Comparison of ENCODE assay signal across 8 cellular contexts in the genomic region with DNA sequence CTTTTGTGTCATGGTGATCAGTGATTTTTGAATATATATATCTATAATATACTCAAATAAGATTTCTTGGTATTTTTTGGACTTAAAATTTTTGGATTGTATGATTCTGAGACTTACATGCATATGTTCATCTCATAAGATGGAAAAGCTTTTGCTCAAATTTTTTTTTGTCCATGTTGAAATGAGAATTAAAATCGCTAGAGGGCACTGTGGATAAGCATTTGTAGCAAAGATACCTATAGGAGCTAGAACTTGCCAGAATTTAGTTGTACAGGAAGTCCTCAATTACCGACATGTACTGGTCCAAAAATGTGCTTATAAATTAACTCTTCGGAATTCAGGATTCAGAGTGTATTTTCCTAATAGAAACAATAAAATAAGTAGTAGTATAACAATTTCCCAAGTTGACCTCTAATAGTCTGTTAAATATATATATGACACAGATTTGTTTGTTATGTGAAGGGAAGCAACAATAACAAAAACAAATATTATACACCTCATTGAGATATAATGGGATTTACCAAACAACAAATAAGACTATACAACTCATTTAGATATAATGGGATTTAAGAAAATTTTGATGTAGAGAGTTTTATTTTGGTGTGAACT.
DNase-seq lines count a peak whose midpoint lies in the region; ATAC-seq, FAIRE-seq and TF ChIP-seq lines count a peak whose summit lies in the region.

No MANE protein-coding gene starts in this region.

- TF ChIP-seq CTCF in A549 (IDR thresholded peaks at IDR 0.05): peak; percentile 79
- peak; percentile 47 for TF ChIP-seq CTCF in GM10266 (IDR thresholded peaks at IDR 0.05; ENCODE audit: control insufficient read depth, insufficient read depth, low read depth, missing control alignments)
- peak; percentile 73 for TF ChIP-seq CTCF in SK-N-SH (IDR thresholded peaks at IDR 0.05)
- TF ChIP-seq CTCF in prostate gland (IDR thresholded peaks at IDR 0.05): peak in 3 of 4 experiments; percentile 45 to 57 (median 45)

- no peaks in the 10 kb centered on the region for H3F3A ChIP-seq in SK-N-SH (replicated peaks; ENCODE audit: insufficient read depth)

- H3K27me3 ChIP-seq in SK-N-SH (ENCODE audit: insufficient read depth): no peaks in the 10 kb centered on the region
- no peaks in the 10 kb centered on the region for H3K27me3 ChIP-seq in prostate gland (replicated peaks; ENCODE audit: insufficient read depth)
- no peaks in the 10 kb centered on the region for H3K27me3 ChIP-seq in effector memory CD4-positive, alpha-beta T cell (replicated peaks; ENCODE audit: control insufficient read depth, insufficient read depth, low read length, poor library complexity, severe bottlenecking)

- H3K4me3 ChIP-seq in A549 (no peak overlapping the region), SK-N-SH (ENCODE audit: low read depth in 2 of 2, low read length in 1 of 2) (no peak overlapping the region), prostate gland (no peak overlapping the region)
- no peak overlapping the region for H3K4me3 ChIP-seq in effector memory CD4-positive, alpha-beta T cell (ENCODE audit: insufficient read depth, low read depth, low read length, poor library complexity, severe bottlenecking)

- TF ChIP-seq POLR2A in A549 (IDR thresholded peaks at IDR 0.05; ENCODE audit: low read length) (no peak), prostate gland (IDR thresholded peaks at IDR 0.05) (no peak)

- FAIRE-seq in A549 (lab: Jason Lieb, UNC): peak; percentile 77

- no peak overlapping the region for H2AFZ ChIP-seq in SK-N-SH (ENCODE audit: low read depth)

- intact Hi-C loops in prostate gland (cut with DNase I): loop anchor here (2.0 kb wide), 1 partner anchor 915 kb away; no protein-coding TSS in a partner anchor

- POLR2A ChIA-PET in A549 (lab: Yijun Ruan, JAX) (no interaction called here), SK-N-SH (lab: Yijun Ruan, JAX) (no interaction called here)

- CTCF ChIA-PET in A549 (lab: Yijun Ruan, JAX): interaction anchor here (0.6 to 4.0 kb wide), 10 partner anchors 9 to 1054 kb away, joined by 3 to 19 read pairs (median 4); no protein-coding TSS in a partner anchor
- CTCF ChIA-PET in SK-N-SH (lab: Yijun Ruan, JAX): interaction anchor here (0.5 to 4.9 kb wide), 53 partner anchors 11 to 1155 kb away, joined by 3 to 53 read pairs (median 3); partner anchors contain the start of gene NELL2

- H4K20me1 ChIP-seq in SK-N-SH (ENCODE audit: insufficient read depth): no peaks in the 10 kb centered on the region

- H3K27ac ChIP-seq in A549 (no peak overlapping the region), SK-N-SH (ENCODE audit: low read depth in 2 of 2, low read length in 1 of 2) (no peak overlapping the region), prostate gland (no peak overlapping the region)
- no peak overlapping the region for H3K27ac ChIP-seq in effector memory CD4-positive, alpha-beta T cell (ENCODE audit: insufficient read depth, low read length, poor library complexity, severe bottlenecking)

- H3K4me2 ChIP-seq in A549 (no peak overlapping the region), SK-N-SH (no peak overlapping the region)

- H3K79me2 ChIP-seq in SK-N-SH (ENCODE audit: insufficient read depth): no peaks in the 10 kb centered on the region

- TF ChIP-seq RAD21 in A549 (conservative IDR thresholded peaks at IDR 0.05 in 1 of 2, IDR thresholded peaks at IDR 0.05 in 1 of 2) (peak; percentile 76 to 80), SK-N-SH (IDR thresholded peaks at IDR 0.05; ENCODE audit: low read length) (peak; percentile 88)

- DNase-seq in A549 (ENCODE audit: low read depth in 1 of 2, low spot score in 1 of 2): peak; percentile 11 to 57
- DNase-seq in GM10266 (ENCODE audit: extremely low spot score): peak; percentile 31
- peak; percentile 31 for DNase-seq in MV-4-11 (lab: John Stamatoyannopoulos, UW)
- peak; percentile 23 for DNase-seq in SK-N-SH
- peak; percentile 38 for DNase-seq in fibroblast of the conjunctiva (ENCODE audit: low read depth)
- no peak for DNase-seq in prostate gland (ENCODE audit: low spot score)
- no peak for DNase-seq in effector memory CD4-positive, alpha-beta T cell

- peak; percentile 70 to 77; a peak in 4 of 6 replicates for ATAC-seq in A549
- peak; percentile 68 for ATAC-seq in HG02642 (IDR thresholded peaks at IDR 0.05; ENCODE audit: poor library complexity, unreplicated experiment)

- no peaks in the 10 kb centered on the region for H3K9me3 ChIP-seq in A549
- H3K9me3 ChIP-seq in SK-N-SH: no peaks in the 10 kb centered on the region
- H3K9me3 ChIP-seq in prostate gland: no peaks in the 10 kb centered on the region
- no peaks in the 10 kb centered on the region for H3K9me3 ChIP-seq in effector memory CD4-positive, alpha-beta T cell (ENCODE audit: control insufficient read depth, low read length)

- WGBS in A549 (ENCODE audit: missing lambda C conversion rate): 2% methylated on average over 3 of the region's 3 CpGs
- WGBS in SK-N-SH (ENCODE audit: low lambda C conversion rate): 0% methylated on average over 3 of the region's 3 CpGs
- under 1% methylated on average over 3 of the region's 3 CpGs for WGBS in prostate gland

- no peaks in the 10 kb centered on the region for H3K36me3 ChIP-seq in SK-N-SH (replicated peaks in 1 of 2; ENCODE audit: control insufficient read depth in 1 of 2, insufficient read depth in 2 of 2, low read length in 1 of 2)
- H3K36me3 ChIP-seq in prostate gland: no peaks in the 10 kb centered on the region
- no peaks in the 10 kb centered on the region for H3K36me3 ChIP-seq in effector memory CD4-positive, alpha-beta T cell (ENCODE audit: control insufficient read depth, insufficient read depth, low read length)

- H3K4me1 ChIP-seq in A549 (no peaks in the 10 kb centered on the region), SK-N-SH (ENCODE audit: control insufficient read depth in 1 of 2, insufficient read depth in 2 of 2, low read depth in 1 of 2, low read length in 1 of 2) (peaks cover 0 to 2% of the 10 kb centered on the region in 2 experiments; a peak in 3 of 4 replicates), prostate gland (replicated peaks) (no peaks in the 10 kb centered on the region)
- no peaks in the 10 kb centered on the region for H3K4me1 ChIP-seq in effector memory CD4-positive, alpha-beta T cell (ENCODE audit: control insufficient read depth, insufficient read depth, low read length, poor library complexity, severe bottlenecking)

- TF ChIP-seq EP300 in A549 (IDR thresholded peaks at IDR 0.05) (no peak), SK-N-SH (IDR thresholded peaks at IDR 0.05; ENCODE audit: borderline replicate concordance in 1 of 2, low read depth in 1 of 2, low read length in 1 of 2) (no peak)

- no peaks in the 10 kb centered on the region for H3K9me2 ChIP-seq in SK-N-SH

- no peak overlapping the region for H3K9ac ChIP-seq in SK-N-SH

TF ChIP-seq in A549, 52 proteins besides CTCF, POLR2A, EP300 and RAD21:
- TF ChIP-seq SMC3 (IDR thresholded peaks at IDR 0.05): peak; percentile 58
- no peak for TF ChIP-seq JUNB (IDR thresholded peaks at IDR 0.05)

TF ChIP-seq in SK-N-SH, 30 proteins besides CTCF, POLR2A, EP300 and RAD21:
- TF ChIP-seq, protein P1, sequence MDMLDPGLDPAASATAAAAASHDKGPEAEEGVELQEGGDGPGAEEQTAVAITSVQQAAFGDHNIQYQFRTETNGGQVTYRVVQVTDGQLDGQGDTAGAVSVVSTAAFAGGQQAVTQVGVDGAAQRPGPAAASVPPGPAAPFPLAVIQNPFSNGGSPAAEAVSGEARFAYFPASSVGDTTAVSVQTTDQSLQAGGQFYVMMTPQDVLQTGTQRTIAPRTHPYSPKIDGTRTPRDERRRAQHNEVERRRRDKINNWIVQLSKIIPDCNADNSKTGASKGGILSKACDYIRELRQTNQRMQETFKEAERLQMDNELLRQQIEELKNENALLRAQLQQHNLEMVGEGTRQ (IDR thresholded peaks at IDR 0.05; ENCODE audit: borderline replicate concordance, low read depth, low read length): no peak
- peak; percentile 58 for TF ChIP-seq SMC3 (IDR thresholded peaks at IDR 0.05; ENCODE audit: low read depth, low read length)
- TF ChIP-seq TEAD4 (IDR thresholded peaks at IDR 0.05; ENCODE audit: borderline replicate concordance, insufficient read depth): no peak
TF ChIP-seq in SK-N-SH: peak in this region for 1.

Comparison
In these comparisons a context has a peak if more than half of its experiments do, and no peak if none do; other contexts are left out.
1. DNase-seq: peak in A549 (2 of 2), GM10266 (single experiment), MV-4-11 (single experiment), SK-N-SH (single experiment) and fibroblast of the conjunctiva (single experiment); none in prostate gland (single experiment) and effector memory CD4-positive, alpha-beta T cell (0 of 3).
2. Of the 12 proteins assayed by ChIP-seq in both A549 and SK-N-SH: peak only in A549: none; only in SK-N-SH: none; in both: CTCF, RAD21 and SMC3; in neither: 9.
3. Peak in every context shown above with its lines, with median percentiles within 50 percentile points of each other: CTCF ChIP-seq.